In genomic region chr12:105502426-105502930, GRCh38 we compare ENCODE assay signal across 14 cellular contexts.
DNase-seq lines count a peak whose midpoint lies in the region; ATAC-seq and TF ChIP-seq lines count a peak whose summit lies in the region.
"Had no signal": no experiment of that assay in that cellular context is flagged by ENCODE, and none has a peak within 500 bp of the region (broad histone marks: within the 10 kb centered on the region; RNA-seq: fewer than 3 reads in every experiment).

No MANE protein-coding gene starts in this region.

- H3K4me3 ChIP-seq in GM23338 (no peak overlapping the region), endodermal cell (ENCODE audit: low read length) (peak overlapping the region; percentile 47), mesendoderm (ENCODE audit: low read length) (no peak overlapping the region), osteoblast (ENCODE audit: insufficient read depth, low read length) (no peak overlapping the region), A673 (ENCODE audit: low read depth, low read length, poor library complexity, severe bottlenecking) (no peak overlapping the region), upper lobe of right lung (no peak overlapping the region)
- H3K4me3 ChIP-seq: BLaER1 treated with 17β-estradiol and CSF1 and Interleukin-3, amounts not matched to agents 10 nM and 100 nM had no signal

- H3K79me2 ChIP-seq in GM23338 (replicated peaks; ENCODE audit: insufficient read depth) (no peaks in the 10 kb centered on the region), mesendoderm (ENCODE audit: control insufficient read depth, insufficient read depth, low read length) (no peaks in the 10 kb centered on the region), osteoblast (ENCODE audit: insufficient read depth, low read length) (no peaks in the 10 kb centered on the region)

- no peaks in the 10 kb centered on the region for H3K36me3 ChIP-seq in GM23338 (ENCODE audit: insufficient read depth)
- no peaks in the 10 kb centered on the region for H3K36me3 ChIP-seq in endodermal cell (ENCODE audit: control insufficient read depth, insufficient read depth, low read length)
- H3K36me3 ChIP-seq in mesendoderm (ENCODE audit: control insufficient read depth, insufficient read depth, low read length): no peaks in the 10 kb centered on the region
- no peaks in the 10 kb centered on the region for H3K36me3 ChIP-seq in osteoblast (ENCODE audit: insufficient read depth, low read length)
- no peaks in the 10 kb centered on the region for H3K36me3 ChIP-seq in A673 (ENCODE audit: insufficient read depth, low read length, poor library complexity, severe bottlenecking)
- H3K36me3 ChIP-seq in upper lobe of right lung: no peaks in the 10 kb centered on the region
- H3K36me3 ChIP-seq: BLaER1 treated with 17β-estradiol and CSF1 and Interleukin-3, amounts not matched to agents 10 nM and 100 nM had no signal

- H3K27ac Mint-ChIP-seq in GM23338 (no peak overlapping the region), endodermal cell (no peak overlapping the region)
- H3K27ac Mint-ChIP-seq: CD4-positive, CD25-positive, alpha-beta regulatory T cell had no signal

- H2BK5ac ChIP-seq in mesendoderm (ENCODE audit: low read length): no peak overlapping the region

- POLR2A ChIA-PET in A673 (lab: Charles Lee; ENCODE audit: low non-redundant PET): no interaction called here

- TF ChIP-seq CTCF in GM23338 (conservative IDR thresholded peaks at IDR 0.05; ENCODE audit: low read depth in 2 of 2): peak; percentile 23 to 50; a peak in 2 of 4 replicates
- peak; percentile 40 for TF ChIP-seq CTCF in endodermal cell (conservative IDR thresholded peaks at IDR 0.05)
- no peak for TF ChIP-seq CTCF in osteoblast (IDR thresholded peaks at IDR 0.05; ENCODE audit: extremely low read depth, low read depth, low read length)
- no peak for TF ChIP-seq CTCF in A673 (conservative IDR thresholded peaks at IDR 0.05; ENCODE audit: low read depth, low read length)
- TF ChIP-seq CTCF in upper lobe of right lung (IDR thresholded peaks at IDR 0.05): no peak

- no TSS peak for BruUV-seq in A673 (replicated peaks; lab: Mats Ljungman, UMichigan)

- H3F3A ChIP-seq in GM23338 (replicated peaks; ENCODE audit: low read depth): no peaks in the 10 kb centered on the region

- H3K4me2 ChIP-seq in GM23338: no peak overlapping the region; the same call in 1 of the 2 replicates
- H3K4me2 ChIP-seq in mesendoderm (ENCODE audit: low read length): no peak overlapping the region
- no peak overlapping the region for H3K4me2 ChIP-seq in osteoblast (ENCODE audit: insufficient read depth, low read length)
- H3K4me2 ChIP-seq: BLaER1 treated with 17β-estradiol and CSF1 and Interleukin-3, amounts not matched to agents 10 nM and 100 nM had no signal

- DNase-seq in GM23338 (ENCODE audit: low spot score): peak; percentile 54
- peak; percentile 87 for DNase-seq in endodermal cell
- DNase-seq in mesendoderm: peak; percentile 82
- peak; percentile 25 for DNase-seq in osteoblast (ENCODE audit: insufficient read length, low spot score, missing footprints)
- no peak for DNase-seq in dedifferentiated amniotic fluid mesenchymal stem cell (ENCODE audit: extremely low spot score)
- no peak for DNase-seq in A673 (ENCODE audit: low spot score)
- no peak for DNase-seq in upper lobe of right lung
- no peak for DNase-seq in NCI-H345 (lab: John Stamatoyannopoulos, UW)
- DNase-seq: 8988T; ACHN; CD4-positive, CD25-positive, alpha-beta regulatory T cell; DMS53; H7 had no signal

- H4K20me1 ChIP-seq in GM23338 (replicated peaks; ENCODE audit: insufficient read depth) (no peaks in the 10 kb centered on the region), osteoblast (ENCODE audit: insufficient read depth, low read length) (no peaks in the 10 kb centered on the region)
- H4K20me1 ChIP-seq: BLaER1 treated with 17β-estradiol and CSF1 and Interleukin-3, amounts not matched to agents 10 nM and 100 nM had no signal

- CTCF ChIA-PET in A673 (lab: Charles Lee): no interaction called here

- H4K8ac ChIP-seq in mesendoderm (ENCODE audit: low read depth, low read length): no peak overlapping the region

- no peak overlapping the region for H2AK5ac ChIP-seq in mesendoderm (ENCODE audit: low read length)

- no peaks in the 10 kb centered on the region for H3K4me1 Mint-ChIP-seq in GM23338
- H3K4me1 Mint-ChIP-seq in endodermal cell: peaks cover 14% of the 10 kb centered on the region
- H3K4me1 Mint-ChIP-seq: CD4-positive, CD25-positive, alpha-beta regulatory T cell had no signal

- H3K23ac ChIP-seq in mesendoderm (ENCODE audit: low read length): no peak overlapping the region

- peak overlapping the region; percentile 60 for H3K18ac ChIP-seq in mesendoderm (ENCODE audit: low read length)

- H2AFZ ChIP-seq in GM23338 (peak overlapping the region; percentile 87), osteoblast (ENCODE audit: low read length) (no peak overlapping the region)

- ATAC-seq in GM23338 (peak; percentile 80), upper lobe of right lung (no peak)

- H3K4me3 Mint-ChIP-seq in GM23338 (no peak overlapping the region), endodermal cell (no peak overlapping the region)
- H3K4me3 Mint-ChIP-seq: CD4-positive, CD25-positive, alpha-beta regulatory T cell had no signal

- no peak overlapping the region for H3K9ac ChIP-seq in endodermal cell (ENCODE audit: extremely low read depth, low read length, poor library complexity, severe bottlenecking)
- H3K9ac ChIP-seq in mesendoderm (ENCODE audit: low read length): no peak overlapping the region
- H3K9ac ChIP-seq: BLaER1 treated with 17β-estradiol and CSF1 and Interleukin-3, amounts not matched to agents 10 nM and 100 nM had no signal

- WGBS in endodermal cell (ENCODE audit: insufficient coverage in 1 of 2, insufficient read length in 1 of 2), 2 experiments: 35% methylated on average over 2 of the region's 4 CpGs; no CpG with 5 or more reads in 1 of the 2 experiments
- no CpG with 5 or more reads among the region's 4 CpGs for WGBS in mesendoderm (ENCODE audit: extremely low coverage, insufficient coverage, low lambda C conversion rate)

- H3K79me1 ChIP-seq in mesendoderm (ENCODE audit: low read length): no peaks in the 10 kb centered on the region

- H3K27me3 Mint-ChIP-seq in GM23338 (ENCODE audit: insufficient read depth, low read depth, poor library complexity) (peaks cover 8% of the 10 kb centered on the region), endodermal cell (ENCODE audit: insufficient read depth) (peaks cover 10% of the 10 kb centered on the region)

- H3K9me3 ChIP-seq in endodermal cell (ENCODE audit: control insufficient read depth, low read length): peaks cover 12% of the 10 kb centered on the region
- no peaks in the 10 kb centered on the region for H3K9me3 ChIP-seq in osteoblast (ENCODE audit: low read depth, low read length)
- H3K9me3 ChIP-seq in A673 (ENCODE audit: low read depth, low read length, poor library complexity, severe bottlenecking): no peaks in the 10 kb centered on the region
- no peaks in the 10 kb centered on the region for H3K9me3 ChIP-seq in upper lobe of right lung

- H2BK120ac ChIP-seq in mesendoderm (ENCODE audit: low read depth, low read length): no peak overlapping the region

- H3K4me1 ChIP-seq in GM23338 (ENCODE audit: insufficient read depth) (no peaks in the 10 kb centered on the region), endodermal cell (ENCODE audit: control insufficient read depth, insufficient read depth, low read length) (peaks cover 8% of the 10 kb centered on the region), mesendoderm (ENCODE audit: control insufficient read depth, low read depth, low read length) (peaks cover 3% of the 10 kb centered on the region), osteoblast (ENCODE audit: insufficient read depth, low read length) (no peaks in the 10 kb centered on the region), A673 (ENCODE audit: insufficient read depth, low read length, poor library complexity, severe bottlenecking) (no peaks in the 10 kb centered on the region), upper lobe of right lung (no peaks in the 10 kb centered on the region)

- H3K9me3 Mint-ChIP-seq in GM23338 (no peaks in the 10 kb centered on the region; the same call in 2 of the 3 replicates), endodermal cell (peaks cover 14% of the 10 kb centered on the region)

- no peaks in the 10 kb centered on the region for H3K36me3 Mint-ChIP-seq in GM23338 (ENCODE audit: low read depth)
- H3K36me3 Mint-ChIP-seq in endodermal cell (ENCODE audit: low read depth): no peaks in the 10 kb centered on the region
- H3K36me3 Mint-ChIP-seq: CD4-positive, CD25-positive, alpha-beta regulatory T cell had no signal

- no peak overlapping the region for H4K5ac ChIP-seq in mesendoderm (ENCODE audit: low read length)

- H3K27ac ChIP-seq in GM23338 (ENCODE audit: low read depth): no peak overlapping the region
- H3K27ac ChIP-seq in endodermal cell (ENCODE audit: low read depth, low read length): no peak overlapping the region
- H3K27ac ChIP-seq in mesendoderm (ENCODE audit: low read depth, low read length): no peak overlapping the region
- no peak overlapping the region for H3K27ac ChIP-seq in osteoblast (ENCODE audit: low read depth, low read length)
- H3K27ac ChIP-seq in A673 (ENCODE audit: low read depth, low read length, poor library complexity, severe bottlenecking): no peak overlapping the region
- no peak overlapping the region for H3K27ac ChIP-seq in upper lobe of right lung
- H3K27ac ChIP-seq: BLaER1 treated with 17β-estradiol and CSF1 and Interleukin-3, amounts not matched to agents 10 nM and 100 nM had no signal

- no peak overlapping the region for H3K56ac ChIP-seq in mesendoderm (ENCODE audit: low read length)

- peak overlapping the region; percentile 24 for H3K4ac ChIP-seq in mesendoderm (ENCODE audit: low read depth, low read length)

- peaks cover 9% of the 10 kb centered on the region for H3K9me2 ChIP-seq in GM23338 (ENCODE audit: insufficient read depth)

- H3K27me3 ChIP-seq in GM23338 (ENCODE audit: insufficient read depth) (no peaks in the 10 kb centered on the region), endodermal cell (ENCODE audit: control insufficient read depth, insufficient read depth, low read length, poor library complexity, severe bottlenecking) (no peaks in the 10 kb centered on the region), mesendoderm (ENCODE audit: insufficient read depth, low read length, poor library complexity) (no peaks in the 10 kb centered on the region), osteoblast (ENCODE audit: insufficient read depth, low read length) (no peaks in the 10 kb centered on the region), A673 (replicated peaks; ENCODE audit: insufficient read depth, low read depth, low read length, poor library complexity) (peaks cover 25% of the 10 kb centered on the region), upper lobe of right lung (no peaks in the 10 kb centered on the region)

- no peak overlapping the region for H2BK15ac ChIP-seq in mesendoderm (replicated peaks; ENCODE audit: low read depth)

- intact Hi-C loops in A673 (cut with micrococcal nuclease; ENCODE audit: unreplicated experiment) (no loop called here), upper lobe of right lung (cut with DNase I) (no loop called here)

Comparison
In these comparisons a context has a peak if more than half of its experiments do, and no peak if none do; other contexts are left out.
1. DNase-seq: peak in GM23338 (single experiment), endodermal cell (single experiment), mesendoderm (single experiment) and osteoblast (single experiment); none in dedifferentiated amniotic fluid mesenchymal stem cell (single experiment), A673 (single experiment), upper lobe of right lung (single experiment) and NCI-H345 (single experiment).
2. CTCF ChIP-seq: peak in GM23338 (2 of 2) and endodermal cell (single experiment); none in osteoblast (single experiment), A673 (single experiment) and upper lobe of right lung (single experiment).